1 cellular context compared by ENCODE assay signal in the genomic region with DNA sequence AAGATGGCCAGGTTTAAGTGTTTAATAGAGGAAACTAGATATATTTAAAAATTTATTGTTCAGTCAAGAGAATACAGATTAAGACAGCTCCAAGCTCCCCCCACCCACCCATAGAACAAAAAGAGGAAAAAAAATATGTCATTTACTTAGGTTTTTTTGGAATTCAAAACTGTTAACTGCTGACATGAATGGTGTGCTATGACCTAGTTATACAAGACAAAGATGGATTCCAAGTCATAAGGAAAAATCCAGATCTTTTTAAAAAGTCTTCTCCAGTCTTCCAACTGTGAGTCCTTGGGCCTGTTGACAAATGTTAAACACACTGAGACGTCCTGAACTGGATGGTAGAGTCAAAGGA.
TF ChIP-seq lines count a peak whose summit lies in the region.

No MANE protein-coding gene starts in this region.

TF ChIP-seq in K562, 482 proteins besides CTCF, POLR2A, EP300 and RAD21:
- TF ChIP-seq, protein P1, sequence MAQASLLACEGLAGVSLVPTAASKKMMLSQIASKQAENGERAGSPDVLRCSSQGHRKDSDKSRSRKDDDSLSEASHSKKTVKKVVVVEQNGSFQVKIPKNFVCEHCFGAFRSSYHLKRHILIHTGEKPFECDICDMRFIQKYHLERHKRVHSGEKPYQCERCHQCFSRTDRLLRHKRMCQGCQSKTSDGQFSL (CRISPR knock-in tag; IDR thresholded peaks at IDR 0.05), result peak; percentile 66; the same call in 1 of the 2 replicates
- TF ChIP-seq, protein P1 (tag; IDR thresholded peaks at IDR 0.05), result peak; percentile 59 to 63; a peak in 2 of 4 replicates
- TF ChIP-seq CHD1 (IDR thresholded peaks at IDR 0.05; ENCODE audit: low read length) (peak; percentile 86), KLF6 (CRISPR knock-in tag; IDR thresholded peaks at IDR 0.05; ENCODE audit: borderline replicate concordance) (no peak), ZNF184 (CRISPR knock-in tag; IDR thresholded peaks at IDR 0.05) (no peak), PHTF2 (CRISPR knock-in tag; IDR thresholded peaks at IDR 0.05) (0 out of 2 replicates have a peak, but pooled peaks have one; percentile 49), ZNF140 (CRISPR knock-in tag; IDR thresholded peaks at IDR 0.05) (no peak), RCOR1 (IDR thresholded peaks at IDR 0.05; ENCODE audit: borderline replicate concordance in 1 of 2, low read depth in 2 of 2, low read length in 2 of 2) (no peak), ARHGAP35 (IDR thresholded peaks at IDR 0.05; ENCODE audit: partially characterized antibody) (no peak), KAT2B (IDR thresholded peaks at IDR 0.05; ENCODE audit: low read depth, low read length) (no peak), ZNF644 (tag; IDR thresholded peaks at IDR 0.05; ENCODE audit: low read depth) (peak; percentile 82; the same call in 1 of the 2 replicates), PTRF (tag; IDR thresholded peaks at IDR 0.05) (0 out of 2 replicates have a peak, but pooled peaks have one; percentile 35), RFX7 (CRISPR knock-in tag; IDR thresholded peaks at IDR 0.05) (0 out of 2 replicates have a peak, but pooled peaks have one; percentile 62), HDAC2 (IDR thresholded peaks at IDR 0.05) (no peak), ZNF699 (CRISPR knock-in tag; IDR thresholded peaks at IDR 0.05; ENCODE audit: insufficient replicate concordance) (no peak), SMC3 (conservative IDR thresholded peaks at IDR 0.05; ENCODE audit: insufficient read depth, low read depth, low read length) (no peak), BACH1 (tag; IDR thresholded peaks at IDR 0.05) (0 out of 2 replicates have a peak, but pooled peaks have one; percentile 39), PCBP2 (IDR thresholded peaks at IDR 0.05; ENCODE audit: low read depth, low read length, poor library complexity, severe bottlenecking) (no peak), NCOA1 (IDR thresholded peaks at IDR 0.05; ENCODE audit: low read depth) (peak; percentile 39; the same call in 1 of the 2 replicates), BRD9 (IDR thresholded peaks at IDR 0.05; ENCODE audit: low read depth, partially characterized antibody) (peak; percentile 85), STAT5A (IDR thresholded peaks at IDR 0.05; ENCODE audit: borderline replicate concordance, low read length) (no peak), DDX20 (tag; IDR thresholded peaks at IDR 0.05; ENCODE audit: low read depth) (0 out of 2 replicates have a peak, but pooled peaks have one; percentile 42), ZNF311 (CRISPR knock-in tag; IDR thresholded peaks at IDR 0.05) (peak; percentile 58), ZSCAN29 (IDR thresholded peaks at IDR 0.05) (peak; percentile 20; the same call in 1 of the 2 replicates), ZNF589 (CRISPR knock-in tag; IDR thresholded peaks at IDR 0.05; ENCODE audit: low read depth) (0 out of 2 replicates have a peak, but pooled peaks have one; percentile 58), ARNT (IDR thresholded peaks at IDR 0.05) (peak in 1 of 2 experiments; percentile 65; a peak in 3 of 4 replicates), TRIM28 (IDR thresholded peaks at IDR 0.05) (peak; percentile 27; the same call in 1 of the 2 replicates), HNRNPL (IDR thresholded peaks at IDR 0.05; ENCODE audit: low read depth, low read length) (0 out of 2 replicates have a peak, but pooled peaks have one; percentile 26), RBM17 (IDR thresholded peaks at IDR 0.05; ENCODE audit: borderline replicate concordance, low read depth, low read length) (no peak), ZNF133 (CRISPR knock-in tag; IDR thresholded peaks at IDR 0.05) (no peak), THRAP3 (IDR thresholded peaks at IDR 0.05; ENCODE audit: borderline replicate concordance) (peak; percentile 81; the same call in 1 of the 2 replicates), MAFG (tag; conservative IDR thresholded peaks at IDR 0.05) (0 out of 2 replicates have a peak, but pooled peaks have one; percentile 12)
- TF ChIP-seq, protein P2, sequence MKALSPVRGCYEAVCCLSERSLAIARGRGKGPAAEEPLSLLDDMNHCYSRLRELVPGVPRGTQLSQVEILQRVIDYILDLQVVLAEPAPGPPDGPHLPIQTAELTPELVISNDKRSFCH (CRISPR knock-in tag; IDR thresholded peaks at IDR 0.05), result no peak
- TF ChIP-seq, protein P2 (tag; IDR thresholded peaks at IDR 0.05), result peak; percentile 64; the same call in 1 of the 2 replicates
- TF ChIP-seq, protein P3, sequence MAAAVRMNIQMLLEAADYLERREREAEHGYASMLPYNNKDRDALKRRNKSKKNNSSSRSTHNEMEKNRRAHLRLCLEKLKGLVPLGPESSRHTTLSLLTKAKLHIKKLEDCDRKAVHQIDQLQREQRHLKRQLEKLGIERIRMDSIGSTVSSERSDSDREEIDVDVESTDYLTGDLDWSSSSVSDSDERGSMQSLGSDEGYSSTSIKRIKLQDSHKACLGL (CRISPR knock-in tag; IDR thresholded peaks at IDR 0.05; ENCODE audit: borderline replicate concordance, poor library complexity, severe bottlenecking), result no peak
- TF ChIP-seq, protein P4, sequence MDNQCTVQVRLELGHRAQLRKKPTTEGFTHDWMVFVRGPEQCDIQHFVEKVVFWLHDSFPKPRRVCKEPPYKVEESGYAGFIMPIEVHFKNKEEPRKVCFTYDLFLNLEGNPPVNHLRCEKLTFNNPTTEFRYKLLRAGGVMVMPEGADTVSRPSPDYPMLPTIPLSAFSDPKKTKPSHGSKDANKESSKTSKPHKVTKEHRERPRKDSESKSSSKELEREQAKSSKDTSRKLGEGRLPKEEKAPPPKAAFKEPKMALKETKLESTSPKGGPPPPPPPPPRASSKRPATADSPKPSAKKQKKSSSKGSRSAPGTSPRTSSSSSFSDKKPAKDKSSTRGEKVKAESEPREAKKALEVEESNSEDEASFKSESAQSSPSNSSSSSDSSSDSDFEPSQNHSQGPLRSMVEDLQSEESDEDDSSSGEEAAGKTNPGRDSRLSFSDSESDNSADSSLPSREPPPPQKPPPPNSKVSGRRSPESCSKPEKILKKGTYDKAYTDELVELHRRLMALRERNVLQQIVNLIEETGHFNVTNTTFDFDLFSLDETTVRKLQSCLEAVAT (IDR thresholded peaks at IDR 0.05), result peak; percentile 93 to 96
- TF ChIP-seq, protein P5, sequence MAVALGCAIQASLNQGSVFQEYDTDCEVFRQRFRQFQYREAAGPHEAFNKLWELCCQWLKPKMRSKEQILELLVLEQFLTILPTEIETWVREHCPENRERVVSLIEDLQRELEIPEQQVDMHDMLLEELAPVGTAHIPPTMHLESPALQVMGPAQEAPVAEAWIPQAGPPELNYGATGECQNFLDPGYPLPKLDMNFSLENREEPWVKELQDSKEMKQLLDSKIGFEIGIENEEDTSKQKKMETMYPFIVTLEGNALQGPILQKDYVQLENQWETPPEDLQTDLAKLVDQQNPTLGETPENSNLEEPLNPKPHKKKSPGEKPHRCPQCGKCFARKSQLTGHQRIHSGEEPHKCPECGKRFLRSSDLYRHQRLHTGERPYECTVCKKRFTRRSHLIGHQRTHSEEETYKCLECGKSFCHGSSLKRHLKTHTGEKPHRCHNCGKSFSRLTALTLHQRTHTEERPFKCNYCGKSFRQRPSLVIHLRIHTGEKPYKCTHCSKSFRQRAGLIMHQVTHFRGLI (CRISPR knock-in tag; IDR thresholded peaks at IDR 0.05), result 0 out of 2 replicates have a peak, but pooled peaks have one; percentile 25
- TF ChIP-seq, protein P6, sequence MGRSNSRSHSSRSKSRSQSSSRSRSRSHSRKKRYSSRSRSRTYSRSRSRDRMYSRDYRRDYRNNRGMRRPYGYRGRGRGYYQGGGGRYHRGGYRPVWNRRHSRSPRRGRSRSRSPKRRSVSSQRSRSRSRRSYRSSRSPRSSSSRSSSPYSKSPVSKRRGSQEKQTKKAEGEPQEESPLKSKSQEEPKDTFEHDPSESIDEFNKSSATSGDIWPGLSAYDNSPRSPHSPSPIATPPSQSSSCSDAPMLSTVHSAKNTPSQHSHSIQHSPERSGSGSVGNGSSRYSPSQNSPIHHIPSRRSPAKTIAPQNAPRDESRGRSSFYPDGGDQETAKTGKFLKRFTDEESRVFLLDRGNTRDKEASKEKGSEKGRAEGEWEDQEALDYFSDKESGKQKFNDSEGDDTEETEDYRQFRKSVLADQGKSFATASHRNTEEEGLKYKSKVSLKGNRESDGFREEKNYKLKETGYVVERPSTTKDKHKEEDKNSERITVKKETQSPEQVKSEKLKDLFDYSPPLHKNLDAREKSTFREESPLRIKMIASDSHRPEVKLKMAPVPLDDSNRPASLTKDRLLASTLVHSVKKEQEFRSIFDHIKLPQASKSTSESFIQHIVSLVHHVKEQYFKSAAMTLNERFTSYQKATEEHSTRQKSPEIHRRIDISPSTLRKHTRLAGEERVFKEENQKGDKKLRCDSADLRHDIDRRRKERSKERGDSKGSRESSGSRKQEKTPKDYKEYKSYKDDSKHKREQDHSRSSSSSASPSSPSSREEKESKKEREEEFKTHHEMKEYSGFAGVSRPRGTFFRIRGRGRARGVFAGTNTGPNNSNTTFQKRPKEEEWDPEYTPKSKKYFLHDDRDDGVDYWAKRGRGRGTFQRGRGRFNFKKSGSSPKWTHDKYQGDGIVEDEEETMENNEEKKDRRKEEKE (IDR thresholded peaks at IDR 0.05; ENCODE audit: borderline replicate concordance in 1 of 2, control insufficient read depth in 1 of 2, low read depth in 2 of 2, low read length in 1 of 2), result 0 out of 4 replicates have a peak, but pooled peaks of 1 of the 2 experiments have one; percentile 55
- TF ChIP-seq, protein P7, sequence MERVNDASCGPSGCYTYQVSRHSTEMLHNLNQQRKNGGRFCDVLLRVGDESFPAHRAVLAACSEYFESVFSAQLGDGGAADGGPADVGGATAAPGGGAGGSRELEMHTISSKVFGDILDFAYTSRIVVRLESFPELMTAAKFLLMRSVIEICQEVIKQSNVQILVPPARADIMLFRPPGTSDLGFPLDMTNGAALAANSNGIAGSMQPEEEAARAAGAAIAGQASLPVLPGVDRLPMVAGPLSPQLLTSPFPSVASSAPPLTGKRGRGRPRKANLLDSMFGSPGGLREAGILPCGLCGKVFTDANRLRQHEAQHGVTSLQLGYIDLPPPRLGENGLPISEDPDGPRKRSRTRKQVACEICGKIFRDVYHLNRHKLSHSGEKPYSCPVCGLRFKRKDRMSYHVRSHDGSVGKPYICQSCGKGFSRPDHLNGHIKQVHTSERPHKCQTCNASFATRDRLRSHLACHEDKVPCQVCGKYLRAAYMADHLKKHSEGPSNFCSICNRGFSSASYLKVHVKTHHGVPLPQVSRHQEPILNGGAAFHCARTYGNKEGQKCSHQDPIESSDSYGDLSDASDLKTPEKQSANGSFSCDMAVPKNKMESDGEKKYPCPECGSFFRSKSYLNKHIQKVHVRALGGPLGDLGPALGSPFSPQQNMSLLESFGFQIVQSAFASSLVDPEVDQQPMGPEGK (CRISPR knock-in tag; IDR thresholded peaks at IDR 0.05; ENCODE audit: borderline replicate concordance), result 0 out of 2 replicates have a peak, but pooled peaks have one; percentile 53
- TF ChIP-seq, protein P8, sequence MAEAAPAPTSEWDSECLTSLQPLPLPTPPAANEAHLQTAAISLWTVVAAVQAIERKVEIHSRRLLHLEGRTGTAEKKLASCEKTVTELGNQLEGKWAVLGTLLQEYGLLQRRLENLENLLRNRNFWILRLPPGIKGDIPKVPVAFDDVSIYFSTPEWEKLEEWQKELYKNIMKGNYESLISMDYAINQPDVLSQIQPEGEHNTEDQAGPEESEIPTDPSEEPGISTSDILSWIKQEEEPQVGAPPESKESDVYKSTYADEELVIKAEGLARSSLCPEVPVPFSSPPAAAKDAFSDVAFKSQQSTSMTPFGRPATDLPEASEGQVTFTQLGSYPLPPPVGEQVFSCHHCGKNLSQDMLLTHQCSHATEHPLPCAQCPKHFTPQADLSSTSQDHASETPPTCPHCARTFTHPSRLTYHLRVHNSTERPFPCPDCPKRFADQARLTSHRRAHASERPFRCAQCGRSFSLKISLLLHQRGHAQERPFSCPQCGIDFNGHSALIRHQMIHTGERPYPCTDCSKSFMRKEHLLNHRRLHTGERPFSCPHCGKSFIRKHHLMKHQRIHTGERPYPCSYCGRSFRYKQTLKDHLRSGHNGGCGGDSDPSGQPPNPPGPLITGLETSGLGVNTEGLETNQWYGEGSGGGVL (CRISPR knock-in tag; IDR thresholded peaks at IDR 0.05), result no peak
- TF ChIP-seq, protein P9, sequence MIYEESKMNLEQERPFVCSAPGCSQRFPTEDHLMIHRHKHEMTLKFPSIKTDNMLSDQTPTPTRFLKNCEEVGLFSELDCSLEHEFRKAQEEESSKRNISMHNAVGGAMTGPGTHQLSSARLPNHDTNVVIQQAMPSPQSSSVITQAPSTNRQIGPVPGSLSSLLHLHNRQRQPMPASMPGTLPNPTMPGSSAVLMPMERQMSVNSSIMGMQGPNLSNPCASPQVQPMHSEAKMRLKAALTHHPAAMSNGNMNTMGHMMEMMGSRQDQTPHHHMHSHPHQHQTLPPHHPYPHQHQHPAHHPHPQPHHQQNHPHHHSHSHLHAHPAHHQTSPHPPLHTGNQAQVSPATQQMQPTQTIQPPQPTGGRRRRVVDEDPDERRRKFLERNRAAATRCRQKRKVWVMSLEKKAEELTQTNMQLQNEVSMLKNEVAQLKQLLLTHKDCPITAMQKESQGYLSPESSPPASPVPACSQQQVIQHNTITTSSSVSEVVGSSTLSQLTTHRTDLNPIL (CRISPR knock-in tag; IDR thresholded peaks at IDR 0.05), result 0 out of 2 replicates have a peak, but pooled peaks have one; percentile 69
- TF ChIP-seq, protein P10, sequence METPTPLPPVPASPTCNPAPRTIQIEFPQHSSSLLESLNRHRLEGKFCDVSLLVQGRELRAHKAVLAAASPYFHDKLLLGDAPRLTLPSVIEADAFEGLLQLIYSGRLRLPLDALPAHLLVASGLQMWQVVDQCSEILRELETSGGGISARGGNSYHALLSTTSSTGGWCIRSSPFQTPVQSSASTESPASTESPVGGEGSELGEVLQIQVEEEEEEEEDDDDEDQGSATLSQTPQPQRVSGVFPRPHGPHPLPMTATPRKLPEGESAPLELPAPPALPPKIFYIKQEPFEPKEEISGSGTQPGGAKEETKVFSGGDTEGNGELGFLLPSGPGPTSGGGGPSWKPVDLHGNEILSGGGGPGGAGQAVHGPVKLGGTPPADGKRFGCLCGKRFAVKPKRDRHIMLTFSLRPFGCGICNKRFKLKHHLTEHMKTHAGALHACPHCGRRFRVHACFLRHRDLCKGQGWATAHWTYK (CRISPR knock-in tag; IDR thresholded peaks at IDR 0.05), result 0 out of 2 replicates have a peak, but pooled peaks have one; percentile 33
